ENCODE assay signal across 20 cellular contexts in the genomic region with DNA sequence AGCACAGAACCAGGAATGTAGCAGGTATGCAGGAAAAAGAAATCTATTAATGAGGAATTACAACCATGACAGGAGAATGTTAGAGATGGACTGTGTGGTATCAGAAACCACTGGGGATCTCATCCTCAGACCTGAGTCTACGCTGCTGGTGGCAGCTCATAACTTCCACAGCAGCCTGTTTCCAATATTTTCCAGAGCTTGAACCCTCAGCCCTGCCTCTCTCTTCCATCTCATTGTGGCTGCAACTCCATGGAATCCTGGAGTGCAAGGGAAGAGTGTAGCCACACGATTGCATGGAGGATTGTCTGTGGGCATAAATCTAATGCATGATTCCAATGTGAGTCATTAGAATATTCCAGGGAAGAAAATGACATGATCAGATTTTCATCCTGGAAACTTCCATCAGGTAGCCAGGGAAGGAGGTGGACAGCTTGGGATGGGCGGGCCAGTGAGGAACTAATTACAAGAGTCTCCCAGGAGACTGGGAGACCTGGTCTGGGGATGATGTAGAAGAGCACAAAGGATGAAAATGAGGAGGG. TPM values are rescaled to one million over a fixed set of nuclear protein-coding genes. Genes with fewer than 3 reads are reported as not detected.
DNase-seq lines count a peak whose midpoint lies in the region; ATAC-seq and TF ChIP-seq lines count a peak whose summit lies in the region.
"Had no signal": no experiment of that assay in that cellular context is flagged by ENCODE, and none has a peak within 500 bp of the region (broad histone marks: within the 10 kb centered on the region; RNA-seq: fewer than 3 reads in every experiment).

No MANE protein-coding gene starts in this region.

- TF ChIP-seq EP300 in gastroesophageal sphincter (IDR thresholded peaks at IDR 0.05): no peak

- TF ChIP-seq CTCF in fibroblast of mammary gland (conservative IDR thresholded peaks at IDR 0.05; ENCODE audit: control insufficient read depth, insufficient read depth, low read depth, low read length): no peak
- TF ChIP-seq CTCF in gastroesophageal sphincter (IDR thresholded peaks at IDR 0.05): no peak

- no peak for TF ChIP-seq POLR2A in gastroesophageal sphincter (IDR thresholded peaks at IDR 0.05)

- no peak overlapping the region for H3K4me3 Mint-ChIP-seq in stimulated activated effector memory CD8-positive, alpha-beta T cell treated with anti-CD3 and anti-CD28 coated beads, Interleukin-12 subunit alpha, Interleukin-12 subunit beta, amount 100 ng/mL, for 72 hours
- H3K4me3 Mint-ChIP-seq: CD4-positive, alpha-beta memory T cell; T-helper 1 cell treated with Interleukin-12 subunit alpha and Interleukin-12 subunit beta and Interleukin-4 antibody, amounts not matched to agents 30 μg/mL and 1 μg/mL, for 36 hours had no signal

- 89 to 92% methylated on average over 2 to 3 of the region's 3 CpGs for WGBS in gastroesophageal sphincter (ENCODE audit: low coverage in 1 of 2), 2 donors

- H3K9me3 ChIP-seq in gastroesophageal sphincter: peaks cover 0 to 19% (median 0%) of the 10 kb centered on the region in 3 donors
- H3K9me3 ChIP-seq: SJCRH30 had no signal

- peaks cover 0 to 79% of the 10 kb centered on the region in 2 donors for H3K36me3 ChIP-seq in gastroesophageal sphincter
- H3K36me3 ChIP-seq: SJCRH30 had no signal

- peak overlapping the region; percentile 73 for H3K27ac Mint-ChIP-seq in stimulated activated effector memory CD8-positive, alpha-beta T cell treated with anti-CD3 and anti-CD28 coated beads, Interleukin-12 subunit alpha, Interleukin-12 subunit beta, amount 100 ng/mL, for 72 hours
- H3K27ac Mint-ChIP-seq: T-helper 1 cell treated with Interleukin-12 subunit alpha and Interleukin-12 subunit beta and Interleukin-4 antibody, amounts not matched to agents 30 μg/mL and 1 μg/mL, for 36 hours had no signal

- no peaks in the 10 kb centered on the region for H3K4me1 ChIP-seq in gastroesophageal sphincter
- H3K4me1 ChIP-seq: Caco-2, SJCRH30 had no signal

- peaks cover 20% of the 10 kb centered on the region for H3K4me1 Mint-ChIP-seq in stimulated activated effector memory CD8-positive, alpha-beta T cell treated with anti-CD3 and anti-CD28 coated beads, Interleukin-12 subunit alpha, Interleukin-12 subunit beta, amount 100 ng/mL, for 72 hours

- H3K27ac ChIP-seq in gastroesophageal sphincter: no peak overlapping the region
- H3K27ac ChIP-seq: BLaER1 treated with 17β-estradiol and CSF1 and Interleukin-3, amounts not matched to agents 10 nM and 100 nM; KMS-11; SJCRH30 had no signal

- no peak for ATAC-seq in stimulated activated effector memory CD8-positive, alpha-beta T cell treated with anti-CD3 and anti-CD28 coated beads, Interleukin-12 subunit alpha, Interleukin-12 subunit beta, amount 100 ng/mL, for 72 hours
- ATAC-seq in HG02870 (IDR thresholded peaks at IDR 0.05; ENCODE audit: unreplicated experiment): no peak
- ATAC-seq in gastroesophageal sphincter: no peak

- H3K4me3 ChIP-seq in fibroblast of mammary gland (ENCODE audit: control insufficient read depth, low read depth, low read length) (no peak overlapping the region), gastroesophageal sphincter (no peak overlapping the region)
- H3K4me3 ChIP-seq: BLaER1 treated with 17β-estradiol and CSF1 and Interleukin-3, amounts not matched to agents 10 nM and 100 nM; SJCRH30 had no signal

- DNase-seq in EH (ENCODE audit: low read depth): peak; percentile 57
- DNase-seq in HCEC 1CT: peak; percentile 41
- DNase-seq in fibroblast of mammary gland (ENCODE audit: low read depth): peak; percentile 33
- DNase-seq in stimulated activated effector memory CD8-positive, alpha-beta T cell treated with anti-CD3 and anti-CD28 coated beads, Interleukin-12 subunit alpha, Interleukin-12 subunit beta, amount 100 ng/mL, for 72 hours (ENCODE audit: low spot score in 2 of 2): no peak
- DNase-seq in NCI-H524 treated with DMSO at 0.1 percent for 48 hours (lab: John Stamatoyannopoulos, UW): no peak
- DNase-seq: Caco-2; CD4-positive, alpha-beta memory T cell; GDM1; H7; MV-4-11; NCI-H1105 treated with DMSO at 0.1 percent for 48 hours; NCI-H2029 treated with DMSO at 0.1 percent for 48 hours; NCI-H526; OCI-M1; SJCRH30 had no signal

- H3K27me3 ChIP-seq in gastroesophageal sphincter: no peaks in the 10 kb centered on the region
- H3K27me3 ChIP-seq: BLaER1 treated with 17β-estradiol and CSF1 and Interleukin-3, amounts not matched to agents 10 nM and 100 nM; SJCRH30 had no signal

- peaks cover 5% of the 10 kb centered on the region for H3K9me3 Mint-ChIP-seq in stimulated activated effector memory CD8-positive, alpha-beta T cell treated with anti-CD3 and anti-CD28 coated beads, Interleukin-12 subunit alpha, Interleukin-12 subunit beta, amount 100 ng/mL, for 72 hours

- H3K36me3 Mint-ChIP-seq in stimulated activated effector memory CD8-positive, alpha-beta T cell treated with anti-CD3 and anti-CD28 coated beads, Interleukin-12 subunit alpha, Interleukin-12 subunit beta, amount 100 ng/mL, for 72 hours: peaks cover 50% of the 10 kb centered on the region

RNA-seq across cellular contexts. Expression of gene PLA2G4C, which starts 14.9 kb away (rescaled TPM):
- total RNA-seq in gastroesophageal sphincter: 10 to 100 TPM in 2 of 4 donors, 1 to 10 TPM in 2; 3.8 to 15.6 (median 9.7) TPM
- total RNA-seq: H7 had no signal

RNA-seq across cellular contexts. Expression of gene CABP5, which starts 51.8 kb away (rescaled TPM):
- not detected for total RNA-seq in gastroesophageal sphincter
- total RNA-seq: Caco-2; CD4-positive, alpha-beta memory T cell; H7; SJCRH30 had no signal

Comparison
In these comparisons a context has a peak if more than half of its experiments do, and no peak if none do; other contexts are left out.
1. DNase-seq: peak in EH (single experiment), HCEC 1CT (single experiment) and fibroblast of mammary gland (single experiment); none in stimulated activated effector memory CD8-positive, alpha-beta T cell treated with anti-CD3 and anti-CD28 coated beads, Interleukin-12 subunit alpha, Interleukin-12 subunit beta, amount 100 ng/mL, for 72 hours (0 of 2) and NCI-H524 treated with DMSO at 0.1 percent for 48 hours (single experiment).